Comparison of ENCODE assay signal across 7 cellular contexts in genomic region chr9:131374638-131375037, GRCh38. TPM values are rescaled to one million over a fixed set of nuclear protein-coding genes. Genes with fewer than 3 reads are reported as not detected.
DNase-seq lines count a peak whose midpoint lies in the region; TF ChIP-seq lines count a peak whose summit lies in the region.
"Not testable (repeated sequence)": the region's sequence is repeated elsewhere in the genome, so short reads cannot be mapped to it uniquely, and the experiment has no call there.

No MANE protein-coding gene starts in this region.

- H3K36me3 ChIP-seq in MM.1S (replicated peaks; ENCODE audit: insufficient read depth, low read length); SU-DHL-6 (ENCODE audit: low read length): not testable (repeated sequence)

- H2AFZ ChIP-seq in MM.1S (ENCODE audit: low read length): peak overlapping the region; percentile 62; the same call in 1 of the 2 replicates
- peak overlapping the region; percentile 77 for H2AFZ ChIP-seq in SU-DHL-6 (ENCODE audit: low read depth, low read length, severe bottlenecking)

- not testable (repeated sequence) for H3K36me3 Mint-ChIP-seq in activated T-helper 1 cell treated with anti-CD3 and anti-CD28 coated beads, Interleukin-12 subunit alpha, Interleukin-12 subunit beta, Interleukin-2, Interleukin-4 antibody, amounts not matched to agents 30 ng/mL and 10 ng/mL and 1 ng/mL, durations not matched to agents 14 hours and 24 hours and 36 hours (ENCODE audit: low read depth); chondrocyte (ENCODE audit: low read depth); nephron progenitor cell (ENCODE audit: low read depth)

- H3K9me3 ChIP-seq in MM.1S (replicated peaks; ENCODE audit: insufficient read depth, low read length); SU-DHL-6 (ENCODE audit: insufficient read depth, low read length): not testable (repeated sequence)

- not testable (repeated sequence) for H3K79me2 ChIP-seq in MM.1S (ENCODE audit: low read length); SU-DHL-6 (ENCODE audit: insufficient read depth, low read length)

- intact Hi-C loops in activated T-helper 1 cell treated with anti-CD3 and anti-CD28 coated beads, Interleukin-12 subunit alpha, Interleukin-12 subunit beta, Interleukin-2, Interleukin-4 antibody, amounts not matched to agents 30 ng/mL and 10 ng/mL and 1 ng/mL, durations not matched to agents 14 hours and 24 hours and 36 hours (cut with micrococcal nuclease): not testable (repeated sequence)

- not testable (repeated sequence) for H3K9ac ChIP-seq in MM.1S (ENCODE audit: low read length)
- peak overlapping the region; percentile 68 for H3K9ac ChIP-seq in SU-DHL-6 (ENCODE audit: low read length)

- not testable (repeated sequence) for H3K27me3 Mint-ChIP-seq in activated T-helper 1 cell treated with anti-CD3 and anti-CD28 coated beads, Interleukin-12 subunit alpha, Interleukin-12 subunit beta, Interleukin-2, Interleukin-4 antibody, amounts not matched to agents 30 ng/mL and 10 ng/mL and 1 ng/mL, durations not matched to agents 14 hours and 24 hours and 36 hours (ENCODE audit: insufficient read depth); chondrocyte (ENCODE audit: low read depth); nephron progenitor cell (ENCODE audit: low read depth, poor library complexity)

- not testable (repeated sequence) for H3K27me3 ChIP-seq in MM.1S (replicated peaks; ENCODE audit: insufficient read depth, low read length); SU-DHL-6 (ENCODE audit: low read length)

- TF ChIP-seq CTCF in MM.1S (IDR thresholded peaks at IDR 0.05; ENCODE audit: low read length); SU-DHL-6 (IDR thresholded peaks at IDR 0.05; ENCODE audit: insufficient read depth, low read length, poor library complexity, severe bottlenecking); chondrocyte (IDR thresholded peaks at IDR 0.05); nephron progenitor cell (IDR thresholded peaks at IDR 0.05): not testable (repeated sequence)

- H3F3A ChIP-seq in MM.1S (ENCODE audit: insufficient read depth, low read length): peaks cover 11% of the 10 kb centered on the region; the same call in 1 of the 2 replicates
- H3F3A ChIP-seq in SU-DHL-6 (ENCODE audit: insufficient read depth): not testable (repeated sequence)

- DNase-seq in DMS153 (lab: John Stamatoyannopoulos, UW) (peak; percentile 53), NCI-H345 (lab: John Stamatoyannopoulos, UW) (peak; percentile 64)
- DNase-seq in MM.1S; activated T-helper 1 cell treated with anti-CD3 and anti-CD28 coated beads, Interleukin-12 subunit alpha, Interleukin-12 subunit beta, Interleukin-2, Interleukin-4 antibody, amounts not matched to agents 30 ng/mL and 10 ng/mL and 1 ng/mL, durations not matched to agents 14 hours and 24 hours and 36 hours (ENCODE audit: low spot score); chondrocyte (ENCODE audit: low spot score); nephron progenitor cell: not testable (repeated sequence)

- H3K4me3 ChIP-seq in MM.1S (ENCODE audit: low read length): peak overlapping the region; percentile 78; the same call in 1 of the 2 replicates
- not testable (repeated sequence) for H3K4me3 ChIP-seq in SU-DHL-6 (ENCODE audit: insufficient read depth, low read length, poor library complexity, severe bottlenecking)

- H3K9me3 Mint-ChIP-seq in activated T-helper 1 cell treated with anti-CD3 and anti-CD28 coated beads, Interleukin-12 subunit alpha, Interleukin-12 subunit beta, Interleukin-2, Interleukin-4 antibody, amounts not matched to agents 30 ng/mL and 10 ng/mL and 1 ng/mL, durations not matched to agents 14 hours and 24 hours and 36 hours; chondrocyte (ENCODE audit: low read depth); nephron progenitor cell: not testable (repeated sequence)

- H3K9me2 ChIP-seq in MM.1S (replicated peaks; ENCODE audit: insufficient read depth, low read length); SU-DHL-6 (replicated peaks; ENCODE audit: insufficient read depth, low read length): not testable (repeated sequence)

- peaks cover 16% of the 10 kb centered on the region for H3K4me1 Mint-ChIP-seq in activated T-helper 1 cell treated with anti-CD3 and anti-CD28 coated beads, Interleukin-12 subunit alpha, Interleukin-12 subunit beta, Interleukin-2, Interleukin-4 antibody, amounts not matched to agents 30 ng/mL and 10 ng/mL and 1 ng/mL, durations not matched to agents 14 hours and 24 hours and 36 hours (ENCODE audit: low read depth)
- H3K4me1 Mint-ChIP-seq in chondrocyte (ENCODE audit: low read depth) (peaks cover 12% of the 10 kb centered on the region), nephron progenitor cell (peaks cover 16% of the 10 kb centered on the region)

- not testable (repeated sequence) for H3K27ac ChIP-seq in MM.1S (ENCODE audit: low read length); SU-DHL-6 (ENCODE audit: low read depth, low read length)

- H3K4me2 ChIP-seq in MM.1S (ENCODE audit: low read depth, low read length): peak overlapping the region; percentile 41; the same call in 1 of the 2 replicates
- peak overlapping the region; percentile 93 for H3K4me2 ChIP-seq in SU-DHL-6 (ENCODE audit: low read depth, low read length, poor library complexity, severe bottlenecking)

- not testable (repeated sequence) for H3K27ac Mint-ChIP-seq in activated T-helper 1 cell treated with anti-CD3 and anti-CD28 coated beads, Interleukin-12 subunit alpha, Interleukin-12 subunit beta, Interleukin-2, Interleukin-4 antibody, amounts not matched to agents 30 ng/mL and 10 ng/mL and 1 ng/mL, durations not matched to agents 14 hours and 24 hours and 36 hours; chondrocyte (ENCODE audit: unreplicated experiment)
- H3K27ac Mint-ChIP-seq in nephron progenitor cell: peak overlapping the region; percentile 45

- peak overlapping the region; percentile 22 for H3K4me3 Mint-ChIP-seq in activated T-helper 1 cell treated with anti-CD3 and anti-CD28 coated beads, Interleukin-12 subunit alpha, Interleukin-12 subunit beta, Interleukin-2, Interleukin-4 antibody, amounts not matched to agents 30 ng/mL and 10 ng/mL and 1 ng/mL, durations not matched to agents 14 hours and 24 hours and 36 hours
- peak overlapping the region; percentile 9 for H3K4me3 Mint-ChIP-seq in chondrocyte (ENCODE audit: unreplicated experiment)
- peak overlapping the region; percentile 93 for H3K4me3 Mint-ChIP-seq in nephron progenitor cell

- not testable (repeated sequence) for H4K20me1 ChIP-seq in MM.1S (ENCODE audit: insufficient read depth, low read length); SU-DHL-6 (ENCODE audit: low read depth, low read length)

- H3K4me1 ChIP-seq in MM.1S (ENCODE audit: low read length): not testable (repeated sequence)

RNA-seq across cellular contexts. Expression of gene PRRC2B, which starts 19.2 kb away (rescaled TPM):
- 103 and 108 TPM in 2 replicates for total RNA-seq in activated T-helper 1 cell treated with anti-CD3 and anti-CD28 coated beads, Interleukin-12 subunit alpha, Interleukin-12 subunit beta, Interleukin-2, Interleukin-4 antibody, amounts not matched to agents 30 ng/mL and 10 ng/mL and 1 ng/mL, durations not matched to agents 14 hours and 24 hours and 36 hours
- total RNA-seq in chondrocyte: 233 to 235 TPM (median 235 TPM) in 3 replicates

Comparison
In these comparisons a context has a peak if more than half of its experiments do, and no peak if none do; other contexts are left out.
1. H3K4me3 Mint-ChIP-seq: peak in every context shown above with its lines; median percentile 93 in nephron progenitor cell; 22 in activated T-helper 1 cell treated with anti-CD3 and anti-CD28 coated beads, Interleukin-12 subunit alpha, Interleukin-12 subunit beta, Interleukin-2, Interleukin-4 antibody, amounts not matched to agents 30 ng/mL and 10 ng/mL and 1 ng/mL, durations not matched to agents 14 hours and 24 hours and 36 hours; 9 in chondrocyte.